In genomic region chr12:109571773-109572505, GRCh38 we compare ENCODE assay signal across 12 cellular contexts. TPM values are rescaled to one million over a fixed set of nuclear protein-coding genes. Genes with fewer than 3 reads are reported as not detected.
A peak's percentile ranks its signal among the peaks of the same experiment; 100 is the strongest.
DNase-seq lines count a peak whose midpoint lies in the region; ATAC-seq, FAIRE-seq and TF ChIP-seq lines count a peak whose summit lies in the region.
"Had no signal": no experiment of that assay in that cellular context is flagged by ENCODE, and none has a peak within 500 bp of the region (broad histone marks: within the 10 kb centered on the region; RNA-seq: fewer than 3 reads in every experiment).

No MANE protein-coding gene starts in this region.

- DNase-seq in DND-41, result no peak
- DNase-seq in activated CD4-positive, alpha-beta memory T cell treated with anti-CD3 and anti-CD28 coated beads, Interleukin-2, amount 10 ng/mL, durations not matched to agents 7 days and 5 days, result no peak
- DNase-seq in SW 1271 (lab: John Stamatoyannopoulos, UW), result no peak
- no peak for DNase-seq in RCC 7860 (ENCODE audit: low spot score)
- DNase-seq in NK-92 (lab: John Stamatoyannopoulos, UW; ENCODE audit: unreplicated experiment), result no peak
- DNase-seq: activated CD4-positive, alpha-beta T cell treated with anti-CD3 and anti-CD28 coated beads, Interleukin-2, amount 50 U/mL, for 48 hours; SHP77 had no signal

- no peak for FAIRE-seq in RCC 7860 (lab: Jason Lieb, UNC)
- FAIRE-seq: D721Med, islet of Langerhans had no signal

- TF ChIP-seq CTCF in 22Rv1 (IDR thresholded peaks at IDR 0.05) (no peak), DND-41 (IDR thresholded peaks at IDR 0.05; ENCODE audit: borderline replicate concordance, extremely low read depth, low read length, poor library complexity, severe bottlenecking) (no peak), liver (IDR thresholded peaks at IDR 0.05; ENCODE audit: low read depth, low read length, missing input control) (no peak)

- H3K4me1 ChIP-seq in DND-41 (ENCODE audit: insufficient read depth, low read length) (peaks cover 37% of the 10 kb centered on the region), liver (ENCODE audit: control insufficient read depth in 4 of 4, insufficient read depth in 4 of 4, low read length in 3 of 4) (peaks cover 8 to 74% (median 54%) of the 10 kb centered on the region in 4 donors)

- H3K4me3 Mint-ChIP-seq in activated CD4-positive, alpha-beta memory T cell treated with anti-CD3 and anti-CD28 coated beads, Interleukin-2, amount 10 ng/mL, durations not matched to agents 7 days and 5 days, result peak overlapping the region; percentile 89

- CTCF ChIA-PET in activated CD4-positive, alpha-beta memory T cell treated with anti-CD3 and anti-CD28 coated beads, Interleukin-2, amount 10 ng/mL, durations not matched to agents 7 days and 5 days (lab: Charles Lee), result interaction anchor here (0.7 to 2.1 kb wide), 7 partner anchors 11 to 273 kb away, joined by 3 to 8 read pairs (median 4); no protein-coding TSS in a partner anchor

- peak overlapping the region; percentile 97 for H3K4me2 ChIP-seq in DND-41 (ENCODE audit: insufficient read depth, low read length)

- no peaks in the 10 kb centered on the region for H3K9me3 Mint-ChIP-seq in activated CD4-positive, alpha-beta memory T cell treated with anti-CD3 and anti-CD28 coated beads, Interleukin-2, amount 10 ng/mL, durations not matched to agents 7 days and 5 days

- H3K27ac ChIP-seq in 22Rv1, result peak overlapping the region; percentile 85
- H3K27ac ChIP-seq in DND-41 (ENCODE audit: low read length), result peak overlapping the region; percentile 3; the same call in 1 of the 2 replicates
- H3K27ac ChIP-seq in liver (ENCODE audit: low read depth in 1 of 2, low read length in 2 of 2), result peak overlapping the region; percentile 93 to 94

- H3K27me3 ChIP-seq in DND-41 (ENCODE audit: insufficient read depth, low read length, poor library complexity) (no peaks in the 10 kb centered on the region), liver (ENCODE audit: control insufficient read depth in 4 of 4, insufficient read depth in 4 of 4, low read length in 3 of 4) (no peaks in the 10 kb centered on the region)

- H3K9ac ChIP-seq in DND-41 (ENCODE audit: low read depth, low read length), result peak overlapping the region; percentile 89; the same call in 1 of the 2 replicates
- peak overlapping the region in 1 of 2 donors; percentile 70 for H3K9ac ChIP-seq in liver (ENCODE audit: low read depth in 1 of 2, low read length in 2 of 2)

- WGBS in liver, result 54% methylated on average over 5 of the region's 5 CpGs

- no peak overlapping the region for H3K27ac Mint-ChIP-seq in activated CD4-positive, alpha-beta memory T cell treated with anti-CD3 and anti-CD28 coated beads, Interleukin-2, amount 10 ng/mL, durations not matched to agents 7 days and 5 days

- H3K9me3 ChIP-seq in DND-41 (ENCODE audit: insufficient read depth, low read length, severe bottlenecking), result no peaks in the 10 kb centered on the region
- H3K9me3 ChIP-seq in liver (ENCODE audit: control insufficient read depth in 4 of 4, low read length in 3 of 4), result no peaks in the 10 kb centered on the region

- peaks cover 33% of the 10 kb centered on the region for H3K4me1 Mint-ChIP-seq in activated CD4-positive, alpha-beta memory T cell treated with anti-CD3 and anti-CD28 coated beads, Interleukin-2, amount 10 ng/mL, durations not matched to agents 7 days and 5 days

- TF ChIP-seq RAD21 in liver (IDR thresholded peaks at IDR 0.05), result peak in 1 of 2 donors; percentile 4

- H2AFZ ChIP-seq in DND-41 (ENCODE audit: low read depth, low read length), result no peak overlapping the region

- H4K20me1 ChIP-seq in DND-41 (ENCODE audit: insufficient read depth, low read length), result no peaks in the 10 kb centered on the region

- H3K4me3 ChIP-seq in DND-41 (ENCODE audit: low read depth in 1 of 2, low read length in 2 of 2), result peak overlapping the region in 1 of 2 experiments; percentile 99; a peak in 1 of 4 replicates
- no peak overlapping the region for H3K4me3 ChIP-seq in liver (ENCODE audit: low read depth in 1 of 3, low read length in 3 of 3)

- POLR2A ChIA-PET in activated CD4-positive, alpha-beta memory T cell treated with anti-CD3 and anti-CD28 coated beads, Interleukin-2, amount 10 ng/mL, durations not matched to agents 7 days and 5 days (lab: Charles Lee), result interaction anchor here (1.2 kb wide), 1 partner anchor 95 kb away, joined by 5 read pairs; the partner anchor contains the start of genes KCTD10 and UBE3B

- ATAC-seq in DND-41 (ENCODE audit: insufficient read depth, low read depth) (no peak), GM18907 (IDR thresholded peaks at IDR 0.05; ENCODE audit: unreplicated experiment) (no peak)

- no peaks in the 10 kb centered on the region for H3K27me3 Mint-ChIP-seq in activated CD4-positive, alpha-beta memory T cell treated with anti-CD3 and anti-CD28 coated beads, Interleukin-2, amount 10 ng/mL, durations not matched to agents 7 days and 5 days

- H3K36me3 ChIP-seq in DND-41 (ENCODE audit: insufficient read depth, low read length), result peaks cover 58% of the 10 kb centered on the region
- peaks cover 0 to 19% (median 3%) of the 10 kb centered on the region in 4 donors for H3K36me3 ChIP-seq in liver (ENCODE audit: control insufficient read depth in 4 of 4, insufficient read depth in 3 of 4, low read depth in 1 of 4, low read length in 3 of 4)

- peaks cover 32% of the 10 kb centered on the region for H3K79me2 ChIP-seq in DND-41 (ENCODE audit: insufficient read depth, low read length)

- peaks cover 8% of the 10 kb centered on the region for H3K36me3 Mint-ChIP-seq in activated CD4-positive, alpha-beta memory T cell treated with anti-CD3 and anti-CD28 coated beads, Interleukin-2, amount 10 ng/mL, durations not matched to agents 7 days and 5 days (ENCODE audit: low read depth)

TF ChIP-seq in liver, 16 proteins besides CTCF, POLR2A, EP300 and RAD21 (continues in another document):
- TF ChIP-seq ZBTB33 (IDR thresholded peaks at IDR 0.05) (no peak), REST (IDR thresholded peaks at IDR 0.05) (no peak), HNF4A (conservative IDR thresholded peaks at IDR 0.05) (peak; percentile 50 to 67), JUND (IDR thresholded peaks at IDR 0.05) (peak; percentile 39 to 69), HNF4G (IDR thresholded peaks at IDR 0.05) (no peak), GABPA (IDR thresholded peaks at IDR 0.05 in 1 of 2, conservative IDR thresholded peaks at IDR 0.05 in 1 of 2) (no peak), NR2F2 (IDR thresholded peaks at IDR 0.05) (no peak), EGR1 (IDR thresholded peaks at IDR 0.05; ENCODE audit: low read depth in 2 of 2) (no peak), FOXA1 (IDR thresholded peaks at IDR 0.05) (peak; percentile 41), TAF1 (conservative IDR thresholded peaks at IDR 0.05) (no peak), RXRA (IDR thresholded peaks at IDR 0.05) (peak; percentile 37 to 79), YY1 (IDR thresholded peaks at IDR 0.05) (peak; percentile 48), SP1 (IDR thresholded peaks at IDR 0.05) (peak; percentile 49)
- TF ChIP-seq, protein P1, sequence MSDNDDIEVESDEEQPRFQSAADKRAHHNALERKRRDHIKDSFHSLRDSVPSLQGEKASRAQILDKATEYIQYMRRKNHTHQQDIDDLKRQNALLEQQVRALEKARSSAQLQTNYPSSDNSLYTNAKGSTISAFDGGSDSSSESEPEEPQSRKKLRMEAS (IDR thresholded peaks at IDR 0.05), result peak; percentile 25

RNA-seq across cellular contexts. Expression of gene MMAB, which starts 1.4 kb away (rescaled TPM):
- total RNA-seq in activated CD4-positive, alpha-beta memory T cell treated with anti-CD3 and anti-CD28 coated beads, Interleukin-2, amount 10 ng/mL, durations not matched to agents 7 days and 5 days, result 10 to 100 TPM; 36.0 to 38.0 TPM
- 10 to 100 TPM; 47.1 to 63.5 TPM for total RNA-seq in liver
- polyA plus RNA-seq in liver, result 100 to 1,000 TPM in 1 of 2 donors, 10 to 100 TPM in 1; 90.6 to 101 TPM

RNA-seq across cellular contexts. Expression of gene MVK, which starts 1.7 kb away (rescaled TPM):
- 10 to 100 TPM; 22.1 to 26.3 TPM for total RNA-seq in activated CD4-positive, alpha-beta memory T cell treated with anti-CD3 and anti-CD28 coated beads, Interleukin-2, amount 10 ng/mL, durations not matched to agents 7 days and 5 days
- 10 to 100 TPM; 34.9 to 50.3 TPM for total RNA-seq in liver
- polyA plus RNA-seq in liver, result 10 to 100 TPM; 39.0 to 43.8 TPM

Comparison
In these comparisons a context has a peak if more than half of its experiments do, and no peak if none do; other contexts are left out.
1. H3K27ac ChIP-seq: peak in every context shown above with its lines; median percentile 94 in liver; 85 in 22Rv1; 3 in DND-41.